ENCODE assay signal across 9 cellular contexts in the genomic region with DNA sequence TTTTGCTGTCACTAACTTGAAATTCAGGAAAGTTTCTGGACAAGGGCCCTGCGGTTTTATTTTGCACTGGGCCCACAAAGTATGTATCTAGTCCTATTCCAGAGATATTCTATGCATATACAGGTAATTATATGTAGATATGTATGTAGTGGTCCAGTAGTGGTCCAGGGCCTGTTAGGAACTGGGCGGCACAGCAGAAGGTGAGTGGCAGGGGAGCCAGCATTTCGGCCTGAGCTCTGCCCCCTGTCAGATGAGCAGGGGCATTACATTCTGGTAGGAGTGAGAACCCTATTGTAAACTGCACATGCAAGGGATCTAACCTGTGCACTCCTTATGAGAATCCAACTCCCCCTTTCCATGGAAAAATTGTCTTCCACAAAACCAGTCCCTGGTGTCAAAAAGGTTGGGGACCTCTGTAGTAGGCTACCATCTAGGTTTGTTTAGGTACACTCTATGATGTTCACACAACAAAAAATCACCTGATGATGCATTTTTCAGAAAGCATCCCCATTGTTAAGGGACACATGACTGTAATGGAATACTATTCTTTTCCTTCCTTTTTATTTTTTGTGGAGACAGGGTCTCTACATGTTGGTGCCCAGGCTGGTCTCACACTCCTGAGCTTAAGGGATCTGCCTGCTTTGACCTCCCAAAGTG. TPM values are rescaled to one million over a fixed set of nuclear protein-coding genes. Genes with fewer than 3 reads are reported as not detected.
DNase-seq lines count a peak whose midpoint lies in the region; ATAC-seq and TF ChIP-seq lines count a peak whose summit lies in the region.
"Had no signal": no experiment of that assay in that cellular context is flagged by ENCODE, and none has a peak within 500 bp of the region (broad histone marks: within the 10 kb centered on the region; RNA-seq: fewer than 3 reads in every experiment).

No MANE protein-coding gene starts in this region.

- peaks cover 66% of the 10 kb centered on the region for H3K4me1 Mint-ChIP-seq in CD8-positive, alpha-beta T cell (ENCODE audit: low read depth)
- H3K4me1 Mint-ChIP-seq in H9, result peaks cover 21 to 28% of the 10 kb centered on the region in 2 experiments

- no peaks in the 10 kb centered on the region for H3K27me3 ChIP-seq in CD8-positive, alpha-beta T cell (ENCODE audit: insufficient read depth, low read length)
- no peaks in the 10 kb centered on the region for H3K27me3 ChIP-seq in H9 (ENCODE audit: insufficient read depth, low read length)

- H2AFZ ChIP-seq in H9 (ENCODE audit: low read length), result no peak overlapping the region

- no peak overlapping the region for H3K18ac ChIP-seq in H9 (ENCODE audit: insufficient read length, low read depth, low read length)

- H3K36me3 Mint-ChIP-seq in CD8-positive, alpha-beta T cell, result peaks cover 40% of the 10 kb centered on the region
- H3K36me3 Mint-ChIP-seq in H9 (ENCODE audit: insufficient read depth in 1 of 3, low read depth in 3 of 3), result peaks cover 0 to 6% (median 4%) of the 10 kb centered on the region in 3 experiments

- no peak overlapping the region for H3K4ac ChIP-seq in H9 (ENCODE audit: low read depth, low read length)

- intact Hi-C loops in CD8-positive, alpha-beta T cell (cut with DNase I, micrococcal nuclease), result loop anchor here in 1 of 2 experiments (5.0 kb wide), 1 partner anchor 568 kb away; a partner anchor contains a TSS

- H4K91ac ChIP-seq in H9 (ENCODE audit: insufficient read length, low read depth, low read length), result no peak overlapping the region

- no peak overlapping the region for H4K8ac ChIP-seq in H9 (replicated peaks; ENCODE audit: insufficient read length, low read depth, low read length)

- ATAC-seq in CD8-positive, alpha-beta T cell, result no peak
- ATAC-seq in GM21723 (IDR thresholded peaks at IDR 0.05; ENCODE audit: unreplicated experiment) (no peak), GM21619 (IDR thresholded peaks at IDR 0.05; ENCODE audit: unreplicated experiment) (no peak)

- H3K36me3 ChIP-seq in CD8-positive, alpha-beta T cell (ENCODE audit: insufficient read depth, low read length), result no peaks in the 10 kb centered on the region

- H3K27ac ChIP-seq in CD8-positive, alpha-beta T cell (ENCODE audit: low read depth, low read length), result no peak overlapping the region
- no peak overlapping the region for H3K27ac ChIP-seq in H9 (ENCODE audit: insufficient read length, low read depth, low read length)

- peaks cover 65% of the 10 kb centered on the region for H3K4me1 ChIP-seq in CD8-positive, alpha-beta T cell (ENCODE audit: insufficient read depth, low read length)
- no peaks in the 10 kb centered on the region for H3K4me1 ChIP-seq in H9 (ENCODE audit: insufficient read depth, low read length)

- H3K79me2 ChIP-seq in H9 (ENCODE audit: insufficient read depth, low read length), result peaks cover 12% of the 10 kb centered on the region; the same call in 1 of the 2 replicates

- WGBS in H9 (ENCODE audit: extremely low coverage, insufficient read length, low lambda C conversion rate), result no CpG with 5 or more reads among the region's 3 CpGs

- H2AK5ac ChIP-seq in H9 (ENCODE audit: insufficient read length, low read length), result no peak overlapping the region

- POLR2A ChIA-PET in CD8-positive, alpha-beta T cell (lab: Charles Lee), result no interaction called here

- H4K20me1 ChIP-seq in H9 (ENCODE audit: control insufficient read depth, insufficient read depth, insufficient read length), result no peaks in the 10 kb centered on the region

- no peaks in the 10 kb centered on the region for H3K9me3 ChIP-seq in CD8-positive, alpha-beta T cell (ENCODE audit: low read length)
- no peaks in the 10 kb centered on the region for H3K9me3 ChIP-seq in H9 (ENCODE audit: control insufficient read depth, low read depth, low read length)

- no peak overlapping the region for H3K14ac ChIP-seq in H9 (ENCODE audit: insufficient read depth, low read length)

- no peak overlapping the region for H2BK5ac ChIP-seq in H9 (ENCODE audit: insufficient read length, low read length)

- H3K23me2 ChIP-seq in H9 (ENCODE audit: insufficient read length, low read depth, low read length, poor library complexity, severe bottlenecking), result peaks cover 7% of the 10 kb centered on the region

- H3T11ph ChIP-seq in H9 (ENCODE audit: low read length), result no peak overlapping the region

- no peak overlapping the region for H3K9ac ChIP-seq in H9 (ENCODE audit: extremely low read depth, insufficient read length, low read length)

- TF ChIP-seq CTCF in CD8-positive, alpha-beta T cell (IDR thresholded peaks at IDR 0.05), result peak; percentile 41
- peak; percentile 65 for TF ChIP-seq CTCF in H9 (conservative IDR thresholded peaks at IDR 0.05)

- no peak overlapping the region for H2BK12ac ChIP-seq in H9 (ENCODE audit: insufficient read length, low read depth, low read length)

- peaks cover 6% of the 10 kb centered on the region for H3K79me1 ChIP-seq in H9 (ENCODE audit: insufficient read depth, low read depth, low read length, poor library complexity, severe bottlenecking)

- H4K5ac ChIP-seq in H9 (ENCODE audit: insufficient read length, low read depth, low read length), result no peak overlapping the region

- no peak overlapping the region for H3K23ac ChIP-seq in H9 (ENCODE audit: insufficient read length, low read depth, low read length)

- no peak overlapping the region for H2BK20ac ChIP-seq in H9 (ENCODE audit: low read depth, low read length, poor library complexity, severe bottlenecking)

- no peaks in the 10 kb centered on the region for H3K9me3 Mint-ChIP-seq in CD8-positive, alpha-beta T cell
- no peaks in the 10 kb centered on the region for H3K9me3 Mint-ChIP-seq in H9

- peak overlapping the region; percentile 4 for H3K4me3 ChIP-seq in CD8-positive, alpha-beta T cell (ENCODE audit: low read depth, low read length)
- H3K4me3 ChIP-seq: lung had no signal

- H3K27me3 Mint-ChIP-seq in CD8-positive, alpha-beta T cell (ENCODE audit: low read depth), result no peaks in the 10 kb centered on the region
- H3K27me3 Mint-ChIP-seq in H9 (ENCODE audit: low read depth), result no peaks in the 10 kb centered on the region

- H2BK120ac ChIP-seq in H9 (ENCODE audit: low read depth, low read length, poor library complexity, severe bottlenecking), result no peak overlapping the region

- no peak overlapping the region for H3K4me3 Mint-ChIP-seq in CD8-positive, alpha-beta T cell
- H3K4me3 Mint-ChIP-seq in H9, result no peak overlapping the region; a peak in 4 of 5 replicates

- H3K56ac ChIP-seq in H9 (ENCODE audit: insufficient read length, low read depth, low read length), result no peak overlapping the region

- no peak for DNase-seq in CD8-positive, alpha-beta T cell
- peak; percentile 48 for DNase-seq in H9
- DNase-seq in SW 1271 (lab: John Stamatoyannopoulos, UW), result peak; percentile 2 to 19
- DNase-seq in iPS-NIHi7 (ENCODE audit: extremely low spot score), result peak; percentile 19
- no peak for DNase-seq in T1000 (lab: John Stamatoyannopoulos, UW)
- no peak for DNase-seq in stimulated activated naive CD4-positive, alpha-beta T cell treated with Interleukin-2 at 50 U/mL for 16 hours (lab: John Stamatoyannopoulos, UW)

- no peak overlapping the region for H2BK15ac ChIP-seq in H9 (ENCODE audit: low read depth, low read length)

- H3K4me2 ChIP-seq in H9 (ENCODE audit: insufficient read depth, insufficient read length, low read length), result no peak overlapping the region

- H3K27ac Mint-ChIP-seq in CD8-positive, alpha-beta T cell, result peak overlapping the region; percentile 84
- H3K27ac Mint-ChIP-seq in H9, result no peak overlapping the region

- CTCF ChIA-PET in CD8-positive, alpha-beta T cell (lab: Charles Lee), result no interaction called here

RNA-seq across cellular contexts. Expression of a gene that starts 2.8 kb away (rescaled TPM):
- total RNA-seq in CD8-positive, alpha-beta T cell, result 10 to 100 TPM; 39.0 to 43.9 TPM
- 37.6 and 40.9 TPM in 2 replicates for total RNA-seq in H9 (2021)

Comparison
In these comparisons a context has a peak if more than half of its experiments do, and no peak if none do; other contexts are left out.
1. DNase-seq: peak in H9 (single experiment), SW 1271 (2 of 2) and iPS-NIHi7 (single experiment); none in CD8-positive, alpha-beta T cell (0 of 7), T1000 (single experiment) and stimulated activated naive CD4-positive, alpha-beta T cell treated with Interleukin-2 at 50 U/mL for 16 hours (single experiment).